In genomic region chr15:31325432-31325975, GRCh38 we compare ENCODE assay signal across 8 cellular contexts. TPM values are rescaled to one million over a fixed set of nuclear protein-coding genes. Genes with fewer than 3 reads are reported as not detected.
DNase-seq lines count a peak whose midpoint lies in the region; ATAC-seq and TF ChIP-seq lines count a peak whose summit lies in the region.

No MANE protein-coding gene starts in this region.

- peaks cover 0 to 13% (median 5%) of the 10 kb centered on the region in 3 donors for H3K36me3 Mint-ChIP-seq in naive thymus-derived CD8-positive, alpha-beta T cell

- peaks cover 6% of the 10 kb centered on the region; the same call in 1 of the 2 replicates for H3K36me3 ChIP-seq in BE2C
- H3K36me3 ChIP-seq in esophagus squamous epithelium: peaks cover 0 to under 1% (median 0%) of the 10 kb centered on the region in 3 donors
- peaks cover 25% of the 10 kb centered on the region for H3K36me3 ChIP-seq in thymus (ENCODE audit: control insufficient read depth, insufficient read depth)

- no peak for TF ChIP-seq CTCF in BE2C (IDR thresholded peaks at IDR 0.05; ENCODE audit: low read depth, low read length)
- TF ChIP-seq CTCF in esophagus squamous epithelium (IDR thresholded peaks at IDR 0.05): no peak

- peaks cover 0 to 2% (median 0%) of the 10 kb centered on the region in 9 donors for H3K9me3 Mint-ChIP-seq in naive thymus-derived CD8-positive, alpha-beta T cell

- no peak for DNase-seq in BE2C
- DNase-seq in LoVo (ENCODE audit: low spot score): peak; percentile 28
- DNase-seq in activated CD8-positive, alpha-beta memory T cell treated with anti-CD3 and anti-CD28 coated beads, Interleukin-2, amount 50 U/mL, for 48 hours: peak; percentile 75
- DNase-seq in esophagus squamous epithelium (lab: John Stamatoyannopoulos, UW): no peak
- DNase-seq in naive thymus-derived CD8-positive, alpha-beta T cell: peak in 9 of 10 donors; percentile 61 to 88 (median 69)

- H3K27ac Mint-ChIP-seq in naive thymus-derived CD8-positive, alpha-beta T cell: peak overlapping the region; percentile 82 to 97 (median 96)

- ATAC-seq in GM19397 (IDR thresholded peaks at IDR 0.05; ENCODE audit: unreplicated experiment) (peak; percentile 5), GM19463 (IDR thresholded peaks at IDR 0.05; ENCODE audit: unreplicated experiment) (no peak)
- peak; percentile 1 to 12 for ATAC-seq in naive thymus-derived CD8-positive, alpha-beta T cell

- H3K4me1 ChIP-seq in BE2C (peaks cover 15% of the 10 kb centered on the region), esophagus squamous epithelium (peaks cover 26 to 35% (median 27%) of the 10 kb centered on the region in 3 donors), thymus (ENCODE audit: control insufficient read depth, insufficient read depth, low read length) (peaks cover 50% of the 10 kb centered on the region)

- POLR2A ChIA-PET in naive thymus-derived CD8-positive, alpha-beta T cell (lab: Charles Lee): interaction anchor here (0.7 to 14.7 kb wide), 28 partner anchors 11 to 700 kb away, joined by 3 to 915 read pairs (median 10); partner anchors contain the start of gene ARHGAP11B

- H3K4me1 Mint-ChIP-seq in naive thymus-derived CD8-positive, alpha-beta T cell: peaks cover 28 to 68% (median 59%) of the 10 kb centered on the region in 4 donors

- intact Hi-C loops in esophagus squamous epithelium (cut with DNase I): loop anchor here (5.0 kb wide), 1 partner anchor 113 kb away; no protein-coding TSS in a partner anchor

- H3K4me3 ChIP-seq in BE2C (ENCODE audit: low read depth, low read length) (peak overlapping the region; percentile 73), esophagus squamous epithelium (peak overlapping the region; percentile 48 to 96 (median 64)), thymus (ENCODE audit: low read length) (peak overlapping the region; percentile 84)

- H3K27me3 Mint-ChIP-seq in naive thymus-derived CD8-positive, alpha-beta T cell: no peaks in the 10 kb centered on the region

- peak overlapping the region; percentile 83 to 94 (median 88) for H3K4me3 Mint-ChIP-seq in naive thymus-derived CD8-positive, alpha-beta T cell

- H3K9me3 ChIP-seq in BE2C (no peaks in the 10 kb centered on the region), esophagus squamous epithelium (no peaks in the 10 kb centered on the region), thymus (ENCODE audit: control insufficient read depth) (no peaks in the 10 kb centered on the region)

- no peak for TF ChIP-seq POLR2A in esophagus squamous epithelium (IDR thresholded peaks at IDR 0.05)

- WGBS in esophagus squamous epithelium, 2 donors: 0% methylated on average over 1 to 8 of the region's 44 CpGs
- WGBS in thymus: under 1% methylated on average over 44 of the region's 44 CpGs

- peak overlapping the region; percentile 90 to 100 (median 95) for H3K27ac ChIP-seq in esophagus squamous epithelium
- peak overlapping the region; percentile 100 for H3K27ac ChIP-seq in thymus (ENCODE audit: low read depth)

- H3K27me3 ChIP-seq in BE2C (no peaks in the 10 kb centered on the region), esophagus squamous epithelium (no peaks in the 10 kb centered on the region), thymus (ENCODE audit: control insufficient read depth, insufficient read depth) (no peaks in the 10 kb centered on the region)

RNA-seq across cellular contexts. Expression of gene KLF13, which starts 1.1 kb away (rescaled TPM):
- 88.9 TPM for polyA plus RNA-seq in BE2C (2012; ENCODE audit: insufficient read depth, insufficient read length, low read depth)
- total RNA-seq in esophagus squamous epithelium: 10 to 100 TPM; 16.4 to 54.6 (median 41.8) TPM
- total RNA-seq in naive thymus-derived CD8-positive, alpha-beta T cell: 100 to 1,000 TPM; 240 to 244 TPM
- polyA plus RNA-seq in naive thymus-derived CD8-positive, alpha-beta T cell: 100 to 1,000 TPM in 1 of 3 donors, 10 to 100 TPM in 2; 70.1 to 102 (median 93.7) TPM
- polyA plus RNA-seq in thymus: 107 TPM

Comparison
In these comparisons a context has a peak if more than half of its experiments do, and no peak if none do; other contexts are left out.
1. DNase-seq: peak in LoVo (single experiment), activated CD8-positive, alpha-beta memory T cell treated with anti-CD3 and anti-CD28 coated beads, Interleukin-2, amount 50 U/mL, for 48 hours (single experiment) and naive thymus-derived CD8-positive, alpha-beta T cell (9 of 10); none in BE2C (single experiment) and esophagus squamous epithelium (single experiment).
2. RNA of gene KLF13, which starts 1.1 kb away (total RNA-seq): 240 to 244 TPM in naive thymus-derived CD8-positive, alpha-beta T cell; 16.4 to 54.6 TPM in esophagus squamous epithelium; every median in the first group is over 4 times any median in the second.
3. Peak in every context shown above with its lines, with median percentiles within 50 percentile points of each other: H3K4me3 ChIP-seq.